Comparison of ENCODE assay signal across 8 cellular contexts in genomic region chr7:97006146-97006950, GRCh38. TPM values are rescaled to one million over a fixed set of nuclear protein-coding genes. Genes with fewer than 3 reads are reported as not detected.
DNase-seq lines count a peak whose midpoint lies in the region; ATAC-seq and TF ChIP-seq lines count a peak whose summit lies in the region.

No MANE protein-coding gene starts in this region.

- ATAC-seq in HG03108 (IDR thresholded peaks at IDR 0.05; ENCODE audit: unreplicated experiment) (peak; percentile 46), lung (ENCODE audit: insufficient read depth, low FRiP score) (peak; percentile 58)

- DNase-seq in NCI-H146 treated with DMSO at 0.1 percent for 48 hours (lab: John Stamatoyannopoulos, UW; ENCODE audit: unreplicated experiment) (peak; percentile 53), NCI-H146 (lab: John Stamatoyannopoulos, UW) (no peak), Peyer's patch (no peak), lung (ENCODE audit: low spot score) (no peak), tibial nerve (ENCODE audit: low spot score in 2 of 2) (no peak), foreskin melanocyte (no peak)

- H3K4me1 ChIP-seq in Peyer's patch (peaks cover 0 to 33% (median 0%) of the 10 kb centered on the region in 4 donors), lung (ENCODE audit: control insufficient read depth in 2 of 2, insufficient read depth in 2 of 2, low read length in 2 of 2) (peaks cover 6 to 19% of the 10 kb centered on the region in 2 donors), tibial nerve (peaks cover 0 to 39% (median 10%) of the 10 kb centered on the region in 4 donors)

- TF ChIP-seq POLR2A in Peyer's patch (IDR thresholded peaks at IDR 0.05) (no peak), tibial nerve (IDR thresholded peaks at IDR 0.05) (no peak)

- WGBS in lung, 2 donors: 1 to 2% methylated on average over 40 to 79 of the region's 79 CpGs
- 2 to 8% methylated on average over 36 to 52 of the region's 79 CpGs for WGBS in tibial nerve, 2 donors

- H3K36me3 ChIP-seq in Peyer's patch (no peaks in the 10 kb centered on the region), lung (ENCODE audit: control insufficient read depth in 2 of 2, insufficient read depth in 2 of 2, low read length in 2 of 2) (no peaks in the 10 kb centered on the region), tibial nerve (no peaks in the 10 kb centered on the region)

- H3K27ac ChIP-seq in Peyer's patch: no peak overlapping the region
- H3K27ac ChIP-seq in cingulate gyrus (ENCODE audit: low read depth, low read length): peak overlapping the region; percentile 19
- H3K27ac ChIP-seq in lung (ENCODE audit: low read depth in 1 of 2, low read length in 1 of 2): no peak overlapping the region
- H3K27ac ChIP-seq in tibial nerve: no peak overlapping the region

- no peak for TF ChIP-seq CTCF in Peyer's patch (IDR thresholded peaks at IDR 0.05)
- no peak for TF ChIP-seq CTCF in lung (IDR thresholded peaks at IDR 0.05; ENCODE audit: control extremely low read depth, extremely low read depth)
- no peak for TF ChIP-seq CTCF in tibial nerve (IDR thresholded peaks at IDR 0.05)

- no peaks in the 10 kb centered on the region for H3K9me3 ChIP-seq in Peyer's patch
- peaks cover 0 to 29% of the 10 kb centered on the region in 2 donors for H3K9me3 ChIP-seq in lung (ENCODE audit: control insufficient read depth in 2 of 2, insufficient read depth in 1 of 2, low read length in 1 of 2)
- no peaks in the 10 kb centered on the region for H3K9me3 ChIP-seq in tibial nerve

- no peak for TF ChIP-seq EP300 in tibial nerve (IDR thresholded peaks at IDR 0.05)

- H3K4me3 ChIP-seq in Peyer's patch: peak overlapping the region in 3 of 4 donors; percentile 31 to 46 (median 43)
- H3K4me3 ChIP-seq in lung: peak overlapping the region; percentile 24
- peak overlapping the region; percentile 7 to 50 (median 28) for H3K4me3 ChIP-seq in tibial nerve

- H3K27me3 ChIP-seq in Peyer's patch (peaks cover 0 to 64% of the 10 kb centered on the region in 2 donors), lung (ENCODE audit: control insufficient read depth, insufficient read depth) (peaks cover 34% of the 10 kb centered on the region), tibial nerve (peaks cover 14 to 95% of the 10 kb centered on the region in 2 donors)

RNA-seq across cellular contexts. Expression of gene DLX6, which starts 1.0 kb away (rescaled TPM):
- not detected for total RNA-seq in Peyer's patch
- not detected for total RNA-seq in lung
- polyA plus RNA-seq in lung: not detected
- not detected for total RNA-seq in tibial nerve

RNA-seq across cellular contexts. Expression of gene DLX5, which starts 18.3 kb away (rescaled TPM):
- total RNA-seq in Peyer's patch (not detected), lung (1 to 10 TPM in 1 of 2 donors, under 1 TPM in 1; 0.18 to 1.1 TPM), tibial nerve (under 1 TPM in 1 of 4 donors, not detected in 3; 0.42 TPM)
- under 1 TPM in 1 of 2 donors, not detected in 1; 0.22 TPM for polyA plus RNA-seq in lung
